In genomic region chr6:44407951-44408670, GRCh38 we compare ENCODE assay signal across 16 cellular contexts.
"Had no signal": no experiment of that assay in that cellular context is flagged by ENCODE, and none has a peak within 500 bp of the region (broad histone marks: within the 10 kb centered on the region; RNA-seq: fewer than 3 reads in every experiment).

No MANE protein-coding gene starts in this region.

- H3K27me3 ChIP-seq: spleen, thyroid gland, uterus had no signal

- H3K4me1 ChIP-seq: psoas muscle, spleen, thyroid gland, uterus had no signal

- H3K27ac ChIP-seq: epithelial cell of prostate, psoas muscle, spleen, thyroid gland, uterus had no signal

- H3K27ac Mint-ChIP-seq: T-cell had no signal

- H3K27me3 Mint-ChIP-seq: T-cell had no signal

- H3K4me3 Mint-ChIP-seq: neural crest cell, T-cell had no signal

- H3K36me3 ChIP-seq: uterus had no signal

- H3K4me3 ChIP-seq: psoas muscle, spleen, thyroid gland, uterus had no signal

- DNase-seq: activated CD4-positive, CD25-positive, alpha-beta regulatory T cell treated with anti-CD3 and anti-CD28 coated beads, Interleukin-2, amount 50 U/mL, for 72 hours; activated CD8-positive, alpha-beta memory T cell treated with anti-CD3 and anti-CD28 coated beads, Interleukin-2, amount 50 U/mL, for 48 hours; activated effector memory CD4-positive, alpha-beta T cell treated with Interleukin-2 at 50 U/mL for 16 hours; aorta; effector CD8-positive, alpha-beta T cell; head of caudate nucleus; kidney glomerular epithelial cell; psoas muscle; spleen; T-cell; T1000; thyroid gland; uterus had no signal

- H3K9me3 ChIP-seq: psoas muscle, thyroid gland, uterus had no signal

- ATAC-seq: psoas muscle, sciatic nerve, T-cell had no signal
